1 cellular context compared by ENCODE assay signal in genomic region chr1:2534775-2535387, GRCh38.
TF ChIP-seq lines count a peak whose summit lies in the region.

No MANE protein-coding gene starts in this region.

TF ChIP-seq in HCT116, 20 proteins besides CTCF, POLR2A, EP300 and RAD21 (continued from another document):
- TF ChIP-seq, protein P1, sequence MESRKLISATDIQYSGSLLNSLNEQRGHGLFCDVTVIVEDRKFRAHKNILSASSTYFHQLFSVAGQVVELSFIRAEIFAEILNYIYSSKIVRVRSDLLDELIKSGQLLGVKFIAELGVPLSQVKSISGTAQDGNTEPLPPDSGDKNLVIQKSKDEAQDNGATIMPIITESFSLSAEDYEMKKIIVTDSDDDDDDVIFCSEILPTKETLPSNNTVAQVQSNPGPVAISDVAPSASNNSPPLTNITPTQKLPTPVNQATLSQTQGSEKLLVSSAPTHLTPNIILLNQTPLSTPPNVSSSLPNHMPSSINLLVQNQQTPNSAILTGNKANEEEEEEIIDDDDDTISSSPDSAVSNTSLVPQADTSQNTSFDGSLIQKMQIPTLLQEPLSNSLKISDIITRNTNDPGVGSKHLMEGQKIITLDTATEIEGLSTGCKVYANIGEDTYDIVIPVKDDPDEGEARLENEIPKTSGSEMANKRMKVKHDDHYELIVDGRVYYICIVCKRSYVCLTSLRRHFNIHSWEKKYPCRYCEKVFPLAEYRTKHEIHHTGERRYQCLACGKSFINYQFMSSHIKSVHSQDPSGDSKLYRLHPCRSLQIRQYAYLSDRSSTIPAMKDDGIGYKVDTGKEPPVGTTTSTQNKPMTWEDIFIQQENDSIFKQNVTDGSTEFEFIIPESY (IDR thresholded peaks at IDR 0.05; ENCODE audit: extremely low read depth, insufficient replicate concordance, low read length) = no peak
- TF ChIP-seq, protein P2, sequence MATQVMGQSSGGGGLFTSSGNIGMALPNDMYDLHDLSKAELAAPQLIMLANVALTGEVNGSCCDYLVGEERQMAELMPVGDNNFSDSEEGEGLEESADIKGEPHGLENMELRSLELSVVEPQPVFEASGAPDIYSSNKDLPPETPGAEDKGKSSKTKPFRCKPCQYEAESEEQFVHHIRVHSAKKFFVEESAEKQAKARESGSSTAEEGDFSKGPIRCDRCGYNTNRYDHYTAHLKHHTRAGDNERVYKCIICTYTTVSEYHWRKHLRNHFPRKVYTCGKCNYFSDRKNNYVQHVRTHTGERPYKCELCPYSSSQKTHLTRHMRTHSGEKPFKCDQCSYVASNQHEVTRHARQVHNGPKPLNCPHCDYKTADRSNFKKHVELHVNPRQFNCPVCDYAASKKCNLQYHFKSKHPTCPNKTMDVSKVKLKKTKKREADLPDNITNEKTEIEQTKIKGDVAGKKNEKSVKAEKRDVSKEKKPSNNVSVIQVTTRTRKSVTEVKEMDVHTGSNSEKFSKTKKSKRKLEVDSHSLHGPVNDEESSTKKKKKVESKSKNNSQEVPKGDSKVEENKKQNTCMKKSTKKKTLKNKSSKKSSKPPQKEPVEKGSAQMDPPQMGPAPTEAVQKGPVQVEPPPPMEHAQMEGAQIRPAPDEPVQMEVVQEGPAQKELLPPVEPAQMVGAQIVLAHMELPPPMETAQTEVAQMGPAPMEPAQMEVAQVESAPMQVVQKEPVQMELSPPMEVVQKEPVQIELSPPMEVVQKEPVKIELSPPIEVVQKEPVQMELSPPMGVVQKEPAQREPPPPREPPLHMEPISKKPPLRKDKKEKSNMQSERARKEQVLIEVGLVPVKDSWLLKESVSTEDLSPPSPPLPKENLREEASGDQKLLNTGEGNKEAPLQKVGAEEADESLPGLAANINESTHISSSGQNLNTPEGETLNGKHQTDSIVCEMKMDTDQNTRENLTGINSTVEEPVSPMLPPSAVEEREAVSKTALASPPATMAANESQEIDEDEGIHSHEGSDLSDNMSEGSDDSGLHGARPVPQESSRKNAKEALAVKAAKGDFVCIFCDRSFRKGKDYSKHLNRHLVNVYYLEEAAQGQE (IDR thresholded peaks at IDR 0.05; ENCODE audit: low read depth) = no peak
